8 cellular contexts compared by ENCODE assay signal in the genomic region with DNA sequence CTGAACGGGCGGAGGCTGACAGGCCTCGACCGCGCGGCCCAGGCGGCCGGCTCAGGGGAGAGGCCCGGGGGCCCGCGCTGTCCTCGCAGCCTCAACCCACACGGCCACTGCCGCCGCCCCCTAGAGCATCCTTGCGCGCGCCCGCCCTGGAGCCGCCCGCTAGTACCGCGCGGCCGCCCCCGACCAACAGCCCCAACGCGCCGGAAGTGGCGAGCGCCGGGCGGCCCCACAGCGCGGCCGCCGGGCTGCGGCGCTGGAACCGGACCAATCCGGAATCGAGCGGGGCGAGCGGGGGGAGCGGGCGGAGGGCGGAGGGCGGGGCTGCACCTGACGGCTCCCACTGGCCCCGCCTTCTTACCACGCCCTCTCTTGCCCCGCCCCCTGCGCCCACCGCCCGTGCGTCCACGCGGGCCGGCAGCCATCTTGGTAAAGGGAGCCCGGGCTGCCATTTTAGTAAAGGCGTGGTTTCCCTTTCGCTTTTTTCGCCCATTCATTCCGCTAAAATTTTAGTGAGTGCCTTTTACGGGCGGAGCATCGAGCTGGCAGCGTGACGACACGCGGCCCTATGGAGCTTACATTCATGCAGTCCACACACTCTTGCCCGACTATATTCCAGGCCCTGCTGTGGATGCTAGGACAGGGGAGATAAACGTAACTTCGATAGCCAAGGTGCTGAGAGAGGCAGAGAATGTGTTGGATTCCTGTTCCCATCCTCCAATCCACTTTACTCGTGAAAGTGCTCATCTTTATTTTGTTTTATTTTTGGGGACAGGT. TPM values are rescaled to one million over a fixed set of nuclear protein-coding genes. Genes with fewer than 3 reads are reported as not detected.
DNase-seq lines count a peak whose midpoint lies in the region; ATAC-seq, FAIRE-seq and TF ChIP-seq lines count a peak whose summit lies in the region.

A gene with protein sequence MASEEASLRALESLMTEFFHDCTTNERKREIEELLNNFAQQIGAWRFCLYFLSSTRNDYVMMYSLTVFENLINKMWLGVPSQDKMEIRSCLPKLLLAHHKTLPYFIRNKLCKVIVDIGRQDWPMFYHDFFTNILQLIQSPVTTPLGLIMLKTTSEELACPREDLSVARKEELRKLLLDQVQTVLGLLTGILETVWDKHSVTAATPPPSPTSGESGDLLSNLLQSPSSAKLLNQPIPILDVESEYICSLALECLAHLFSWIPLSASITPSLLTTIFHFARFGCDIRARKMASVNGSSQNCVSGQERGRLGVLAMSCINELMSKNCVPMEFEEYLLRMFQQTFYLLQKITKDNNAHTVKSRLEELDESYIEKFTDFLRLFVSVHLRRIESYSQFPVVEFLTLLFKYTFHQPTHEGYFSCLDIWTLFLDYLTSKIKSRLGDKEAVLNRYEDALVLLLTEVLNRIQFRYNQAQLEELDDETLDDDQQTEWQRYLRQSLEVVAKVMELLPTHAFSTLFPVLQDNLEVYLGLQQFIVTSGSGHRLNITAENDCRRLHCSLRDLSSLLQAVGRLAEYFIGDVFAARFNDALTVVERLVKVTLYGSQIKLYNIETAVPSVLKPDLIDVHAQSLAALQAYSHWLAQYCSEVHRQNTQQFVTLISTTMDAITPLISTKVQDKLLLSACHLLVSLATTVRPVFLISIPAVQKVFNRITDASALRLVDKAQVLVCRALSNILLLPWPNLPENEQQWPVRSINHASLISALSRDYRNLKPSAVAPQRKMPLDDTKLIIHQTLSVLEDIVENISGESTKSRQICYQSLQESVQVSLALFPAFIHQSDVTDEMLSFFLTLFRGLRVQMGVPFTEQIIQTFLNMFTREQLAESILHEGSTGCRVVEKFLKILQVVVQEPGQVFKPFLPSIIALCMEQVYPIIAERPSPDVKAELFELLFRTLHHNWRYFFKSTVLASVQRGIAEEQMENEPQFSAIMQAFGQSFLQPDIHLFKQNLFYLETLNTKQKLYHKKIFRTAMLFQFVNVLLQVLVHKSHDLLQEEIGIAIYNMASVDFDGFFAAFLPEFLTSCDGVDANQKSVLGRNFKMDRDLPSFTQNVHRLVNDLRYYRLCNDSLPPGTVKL (minus strand): TSS at position 208 of the 774 bp plus-strand sequence. CDS start 597 bp downstream, outside the sequence.

- peak within 1 kb of the TSS; percentile 38 to 76 for H3K9ac ChIP-seq in kidney (ENCODE audit: low read length in 2 of 2)

- intact Hi-C loops in kidney (cut with DNase I) = no loop called here

- H3K9me3 ChIP-seq in kidney (ENCODE audit: control insufficient read depth in 1 of 2, low read length in 2 of 2) = no peaks in the 10 kb centered on the region

- peak; percentile 72 for TF ChIP-seq POLR2A in GM19099 (IDR thresholded peaks at IDR 0.05; ENCODE audit: extremely low read depth, insufficient read length, low read depth)

- peaks cover 0 to 2% of the 10 kb centered on the region in 2 donors for H3K36me3 ChIP-seq in kidney (ENCODE audit: control insufficient read depth in 1 of 2, insufficient read depth in 2 of 2, low read length in 2 of 2)

- H3K4me3 ChIP-seq in AG10803 (ENCODE audit: low read length) = peak within 1 kb of the TSS; percentile 86
- peak within 1 kb of the TSS; percentile 97 for H3K4me3 ChIP-seq in kidney (ENCODE audit: low read length in 2 of 2)

- peaks cover 0 to 10% of the 10 kb centered on the region in 2 donors for H3K4me1 ChIP-seq in kidney (ENCODE audit: control insufficient read depth in 1 of 2, insufficient read depth in 1 of 2, low read depth in 1 of 2, low read length in 2 of 2)

- TF ChIP-seq CTCF in AG10803 (conservative IDR thresholded peaks at IDR 0.05; ENCODE audit: low read length) (no peak), kidney (IDR thresholded peaks at IDR 0.05; ENCODE audit: borderline replicate concordance, extremely low read depth, insufficient read depth) (no peak)

- H3K27ac ChIP-seq in kidney (ENCODE audit: low read depth in 2 of 2, low read length in 2 of 2) = peak within 1 kb of the TSS; percentile 59 to 72

- peak; percentile 88 for DNase-seq in AG10803 (ENCODE audit: low read depth)
- peak; percentile 98 for DNase-seq in NCI-H510A (lab: John Stamatoyannopoulos, UW)
- peak; percentile 97 for DNase-seq in activated CD4-positive, alpha-beta T cell treated with anti-CD3 and anti-CD28 coated beads for 1 hour
- peak; percentile 88 to 91 for DNase-seq in cerebellar nuclear complex (lab: John Stamatoyannopoulos, UW)
- DNase-seq in kidney = peak; percentile 99
- DNase-seq in stimulated activated CD4-positive, alpha-beta T cell treated with anti-CD3 and anti-CD28 coated beads, Interleukin-15, amount 100 ng/mL, for 1 hour (ENCODE audit: low read depth in 1 of 2, low spot score in 1 of 2) = peak; percentile 98 to 100

- ATAC-seq in HG03378 (IDR thresholded peaks at IDR 0.05; ENCODE audit: unreplicated experiment) = peak; percentile 48

- no peak for FAIRE-seq in kidney (lab: Jason Lieb, UNC)

RNA-seq across cellular contexts. Expression of the gene that starts here (rescaled TPM):
- total RNA-seq in kidney = 98.8 TPM
- polyA plus RNA-seq in kidney (ENCODE audit: insufficient read depth, low read depth, low replicate concordance) = 57.2 TPM

Comparison
In these comparisons a context has a peak if more than half of its experiments do, and no peak if none do; other contexts are left out.
1. Peak in every context shown above with its lines: DNase-seq, ATAC-seq, H3K4me3 ChIP-seq and H3K27ac ChIP-seq.